9 cellular contexts compared by ENCODE assay signal in the genomic region with DNA sequence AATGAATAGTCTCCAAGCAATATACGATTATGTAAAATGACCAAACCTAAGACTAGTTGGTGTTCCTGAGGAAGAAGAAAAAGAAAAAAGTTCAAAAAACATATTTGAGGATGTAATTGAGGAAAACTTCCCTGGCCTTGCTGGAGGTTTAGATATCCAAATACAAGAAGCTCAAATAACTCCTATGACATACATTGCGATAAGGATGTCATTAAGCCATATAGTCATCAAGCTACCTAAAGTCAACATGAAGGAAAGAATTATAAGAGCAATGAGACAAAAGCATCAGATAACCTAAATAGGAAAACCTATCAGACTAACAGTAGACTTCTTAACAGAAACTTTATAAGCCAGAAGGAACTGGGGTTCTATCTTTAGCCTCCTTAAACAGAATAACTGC.
"Had no signal": no experiment of that assay in that cellular context is flagged by ENCODE, and none has a peak within 500 bp of the region (broad histone marks: within the 10 kb centered on the region; RNA-seq: fewer than 3 reads in every experiment).

No MANE protein-coding gene starts in this region.

- H3K9me3 ChIP-seq: HAP-1 had no signal

- H3K4me1 ChIP-seq: HAP-1 had no signal

- ATAC-seq: HCT116, K562 had no signal

- H3K36me3 ChIP-seq: HAP-1 had no signal

- DNase-seq: GM23248, GOT3, H7, HFFc6, IMR-90 had no signal

- H3K27ac ChIP-seq: GM23248 had no signal

- H3K9ac ChIP-seq: GM23248 had no signal

- H3K4me3 ChIP-seq: GM23248, HAP-1, K562 had no signal

- FAIRE-seq: HTR-8/SVneo, K562 had no signal
